Comparison of ENCODE assay signal across 16 cellular contexts in genomic region chr1:66679140-66679539, GRCh38.
DNase-seq lines count a peak whose midpoint lies in the region; ATAC-seq and TF ChIP-seq lines count a peak whose summit lies in the region.
"Had no signal": no experiment of that assay in that cellular context is flagged by ENCODE, and none has a peak within 500 bp of the region (broad histone marks: within the 10 kb centered on the region; RNA-seq: fewer than 3 reads in every experiment).

No MANE protein-coding gene starts in this region.

- no peaks in the 10 kb centered on the region for H3K27me3 ChIP-seq in heart left ventricle
- H3K27me3 ChIP-seq in thoracic aorta (replicated peaks; ENCODE audit: insufficient read depth), result no peaks in the 10 kb centered on the region

- no peak for TF ChIP-seq CTCF in heart left ventricle (IDR thresholded peaks at IDR 0.05)
- no peak for TF ChIP-seq CTCF in astrocyte of the spinal cord (IDR thresholded peaks at IDR 0.05; ENCODE audit: low read depth, low read length)
- no peak for TF ChIP-seq CTCF in thoracic aorta (IDR thresholded peaks at IDR 0.05)

- no peaks in the 10 kb centered on the region for H3K9me3 ChIP-seq in heart left ventricle
- no peaks in the 10 kb centered on the region for H3K9me3 ChIP-seq in thoracic aorta

- H3K36me3 ChIP-seq in heart left ventricle (peaks cover 0 to 6% (median 0%) of the 10 kb centered on the region in 9 donors), thoracic aorta (no peaks in the 10 kb centered on the region)

- H3K4me1 ChIP-seq in heart left ventricle, result peaks cover 0 to 42% (median 12%) of the 10 kb centered on the region in 12 donors
- peaks cover 24 to 57% of the 10 kb centered on the region in 2 donors for H3K4me1 ChIP-seq in thoracic aorta (ENCODE audit: control insufficient read depth in 1 of 2, low read depth in 2 of 2)

- 38 to 71% (median 63%) methylated on average over 5 of the region's 5 CpGs for WGBS in heart left ventricle, 4 donors

- ATAC-seq in heart left ventricle (peak in 2 of 4 donors; percentile 62 to 70), Right ventricle myocardium inferior (no peak), thoracic aorta (ENCODE audit: insufficient number of reproducible peaks, low FRiP score, low read depth) (no peak), GM18519 (IDR thresholded peaks at IDR 0.05; ENCODE audit: low FRiP score, unreplicated experiment) (no peak)
- ATAC-seq in activated naive CD4-positive, alpha-beta T cell treated with anti-CD3 and anti-CD28 coated beads, Interleukin-2, amount 50 U/mL, for 72 hours, result no peak

- TF ChIP-seq POLR2A in heart left ventricle (IDR thresholded peaks at IDR 0.05), result no peak

- peak overlapping the region in 7 of 12 donors; percentile 51 to 91 (median 63) for H3K27ac ChIP-seq in heart left ventricle
- peak overlapping the region; percentile 71 to 85 for H3K27ac ChIP-seq in thoracic aorta
- H3K27ac ChIP-seq: 22Rv1 had no signal

- H3K36me3 Mint-ChIP-seq in activated naive CD4-positive, alpha-beta T cell treated with anti-CD3 and anti-CD28 coated beads, Interleukin-2, amount 50 U/mL, for 72 hours, result no peaks in the 10 kb centered on the region

- no peak for DNase-seq in heart left ventricle
- no peak for DNase-seq in Right ventricle myocardium inferior (ENCODE audit: missing footprints)
- peak; percentile 18 for DNase-seq in astrocyte of the spinal cord (ENCODE audit: low read depth, low spot score)
- DNase-seq in dermis blood vessel endothelial cell, result peak; percentile 41
- DNase-seq in thoracic aorta (ENCODE audit: low spot score), result no peak
- no peak for DNase-seq in Ammon's horn (ENCODE audit: low spot score)
- DNase-seq in activated naive CD4-positive, alpha-beta T cell treated with anti-CD3 and anti-CD28 coated beads, Interleukin-2, amount 50 U/mL, for 72 hours (ENCODE audit: low spot score in 2 of 2), result no peak
- DNase-seq: C1 segment of cervical spinal cord; CD4-positive, alpha-beta T cell; DMS153; DMS79 treated with DMSO at 0.1 percent for 48 hours; EL; GOT3; H9 had no signal

- H3K4me3 ChIP-seq in heart left ventricle (no peak overlapping the region), astrocyte of the spinal cord (ENCODE audit: low read depth, low read length) (no peak overlapping the region), thoracic aorta (no peak overlapping the region)

- H3K9me3 Mint-ChIP-seq in activated naive CD4-positive, alpha-beta T cell treated with anti-CD3 and anti-CD28 coated beads, Interleukin-2, amount 50 U/mL, for 72 hours, result no peaks in the 10 kb centered on the region
- H3K9me3 Mint-ChIP-seq: CD4-positive, alpha-beta T cell; H9 had no signal

- intact Hi-C loops in heart left ventricle (cut with DNase I) (loop anchor here in 2 of 10 donors (5.0 to 10.0 kb wide), 2 partner anchors 144 to 147 kb away; partner anchors contain the start of gene SGIP1 (in 2 of the 2)), Right ventricle myocardium inferior (cut with DNase I) (no loop called here)

- in situ Hi-C loops in astrocyte of the spinal cord (cut with HindIII; ENCODE audit: low sequenced_read_pairs), result no loop called here

- no peak overlapping the region for H3K27ac Mint-ChIP-seq in activated naive CD4-positive, alpha-beta T cell treated with anti-CD3 and anti-CD28 coated beads, Interleukin-2, amount 50 U/mL, for 72 hours
- H3K27ac Mint-ChIP-seq: CD4-positive, alpha-beta T cell had no signal

Comparison
In these comparisons a context has a peak if more than half of its experiments do, and no peak if none do; other contexts are left out.
1. DNase-seq: peak in astrocyte of the spinal cord (single experiment) and dermis blood vessel endothelial cell (single experiment); none in heart left ventricle (0 of 5), Right ventricle myocardium inferior (single experiment), thoracic aorta (single experiment), Ammon's horn (single experiment) and activated naive CD4-positive, alpha-beta T cell treated with anti-CD3 and anti-CD28 coated beads, Interleukin-2, amount 50 U/mL, for 72 hours (0 of 2).